ENCODE assay signal across 27 cellular contexts in genomic region chr17:30996481-30996880, GRCh38. TPM values are rescaled to one million over a fixed set of nuclear protein-coding genes. Genes with fewer than 3 reads are reported as not detected.
DNase-seq lines count a peak whose midpoint lies in the region; ATAC-seq, FAIRE-seq and TF ChIP-seq lines count a peak whose summit lies in the region.
"Had no signal": no experiment of that assay in that cellular context is flagged by ENCODE, and none has a peak within 500 bp of the region (broad histone marks: within the 10 kb centered on the region; RNA-seq: fewer than 3 reads in every experiment).

No MANE protein-coding gene starts in this region.

- H2AFZ ChIP-seq in HepG2 (ENCODE audit: low read length) (no peak overlapping the region), mesenchymal stem cell (ENCODE audit: low read depth, low read length) (no peak overlapping the region)
- H2AFZ ChIP-seq: GM23338 had no signal

- H2AK5ac ChIP-seq in mesenchymal stem cell (ENCODE audit: low read length, severe bottlenecking) = no peak overlapping the region

- TF ChIP-seq POLR2A in HepG2 (IDR thresholded peaks at IDR 0.05; ENCODE audit: insufficient read depth in 1 of 2, low read depth in 2 of 2, low read length in 2 of 2) (no peak), right lobe of liver (IDR thresholded peaks at IDR 0.05) (no peak)

- H2BK120ac ChIP-seq in mesenchymal stem cell (ENCODE audit: low read depth, low read length) = no peak overlapping the region

- no peaks in the 10 kb centered on the region for H3K36me3 ChIP-seq in HepG2 (replicated peaks in 1 of 2; ENCODE audit: control insufficient read depth in 1 of 2, insufficient read depth in 2 of 2, low read length in 2 of 2)
- H3K36me3 ChIP-seq in right lobe of liver = peaks cover 0 to 2% (median 0%) of the 10 kb centered on the region in 4 donors
- H3K36me3 ChIP-seq in mesenchymal stem cell (ENCODE audit: control insufficient read depth in 1 of 2, insufficient read depth in 2 of 2, low read depth in 1 of 2, low read length in 2 of 2) = peaks cover 30 to 72% of the 10 kb centered on the region in 2 experiments

- TF ChIP-seq CTCF in HepG2 (CRISPR knock-in tag; IDR thresholded peaks at IDR 0.05) = no peak
- no peak for TF ChIP-seq CTCF in right lobe of liver (IDR thresholded peaks at IDR 0.05)
- TF ChIP-seq CTCF in epithelial cell of proximal tubule (conservative IDR thresholded peaks at IDR 0.05; ENCODE audit: low read depth, low read length) = no peak
- no peak for TF ChIP-seq CTCF in type B pancreatic cell (conservative IDR thresholded peaks at IDR 0.05)

- BruUV-seq in HepG2 (replicated peaks; lab: Mats Ljungman, UMichigan) = no TSS peak

- H3K4me3 Mint-ChIP-seq in type B pancreatic cell = no peak overlapping the region
- H3K4me3 Mint-ChIP-seq: CD8-positive, alpha-beta T cell; GM23338 had no signal

- no peak overlapping the region for H3K18ac ChIP-seq in mesenchymal stem cell (ENCODE audit: low read depth in 1 of 2, low read length in 2 of 2)

- H2BK12ac ChIP-seq in mesenchymal stem cell (ENCODE audit: low read length in 2 of 2) = no peak overlapping the region

- no peaks in the 10 kb centered on the region for H3K4me1 Mint-ChIP-seq in type B pancreatic cell (ENCODE audit: unreplicated experiment)
- H3K4me1 Mint-ChIP-seq: GM23338 had no signal

- H3K4ac ChIP-seq in mesenchymal stem cell (ENCODE audit: low read depth in 1 of 2, low read length in 2 of 2) = no peak overlapping the region

- H3K27ac ChIP-seq in HepG2 (ENCODE audit: extremely low read length, insufficient read depth, low read length) = no peak overlapping the region
- no peak overlapping the region for H3K27ac ChIP-seq in right lobe of liver
- H3K27ac ChIP-seq in mesenchymal stem cell (ENCODE audit: low read length, poor library complexity, severe bottlenecking) = peak overlapping the region; percentile 8
- H3K27ac ChIP-seq: 22Rv1; BLaER1 treated with 17β-estradiol and CSF1 and Interleukin-3, amounts not matched to agents 10 nM and 100 nM; KMS-11; SJSA1 had no signal

- H3K9me3 Mint-ChIP-seq in type B pancreatic cell = no peaks in the 10 kb centered on the region
- H3K9me3 Mint-ChIP-seq: CD8-positive, alpha-beta T cell; GM23338 had no signal

- no peak for DNase-seq in HepG2 (ENCODE audit: low spot score)
- DNase-seq in right lobe of liver = no peak
- peak; percentile 39 for DNase-seq in epithelial cell of proximal tubule (ENCODE audit: low read depth)
- DNase-seq in mesenchymal stem cell = no peak
- DNase-seq in type B pancreatic cell (ENCODE audit: extremely low spot score, unreplicated experiment) = no peak
- DNase-seq in NCI-H1092 (lab: John Stamatoyannopoulos, UW) = no peak
- DNase-seq: CD8-positive, alpha-beta T cell; EL; GF-D8; IMR-90; NCI-H1105 treated with DMSO at 0.1 percent for 48 hours; NCI-H1694; NCI-H2081; NCI-H2171 treated with DMSO at 0.1 percent for 48 hours; NCI-H446; NCI-H526; OCI-M1 had no signal

- H3K23ac ChIP-seq in mesenchymal stem cell (ENCODE audit: low read length in 2 of 2) = no peak overlapping the region

- peak overlapping the region; percentile 36 for H3K27ac Mint-ChIP-seq in type B pancreatic cell
- H3K27ac Mint-ChIP-seq: CD8-positive, alpha-beta T cell; GM23338 had no signal

- no peak overlapping the region for H4K8ac ChIP-seq in mesenchymal stem cell (ENCODE audit: low read length)

- H3K4me2 ChIP-seq in HepG2 (ENCODE audit: low read depth, low read length) (peak overlapping the region; percentile 14; the same call in 1 of the 2 replicates), mesenchymal stem cell (ENCODE audit: low read length, poor library complexity, severe bottlenecking) (no peak overlapping the region)
- H3K4me2 ChIP-seq: BLaER1 treated with 17β-estradiol and CSF1 and Interleukin-3, amounts not matched to agents 10 nM and 100 nM; GM23338; KMS-11 had no signal

- no peak overlapping the region for H2BK15ac ChIP-seq in mesenchymal stem cell (ENCODE audit: low read depth, poor library complexity, severe bottlenecking)

- H3K9ac ChIP-seq in HepG2 (ENCODE audit: insufficient read depth, low read depth, low read length) (no peak overlapping the region), mesenchymal stem cell (ENCODE audit: low read length) (no peak overlapping the region)
- H3K9ac ChIP-seq: BLaER1 treated with 17β-estradiol and CSF1 and Interleukin-3, amounts not matched to agents 10 nM and 100 nM; KMS-11 had no signal

- POLR2A ChIA-PET in HepG2 (lab: Yijun Ruan, JAX) = no interaction called here

- H3K79me1 ChIP-seq in mesenchymal stem cell (replicated peaks; ENCODE audit: low read length, poor library complexity, severe bottlenecking) = peaks cover 2% of the 10 kb centered on the region

- 0% methylated on average over 3 of the region's 3 CpGs for WGBS in HepG2 (ENCODE audit: low lambda C conversion rate)
- 51% methylated on average over 3 of the region's 3 CpGs for WGBS in right lobe of liver (ENCODE audit: insufficient coverage, low coverage, low lambda C conversion rate, missing lambda C conversion rate)
- 98% methylated on average over 2 of the region's 3 CpGs for WGBS in mesenchymal stem cell

- TF ChIP-seq EP300 in HepG2 (IDR thresholded peaks at IDR 0.05; ENCODE audit: low read depth in 2 of 2, low read length in 2 of 2) (no peak), HepG2 (CRISPR knock-in tag; IDR thresholded peaks at IDR 0.05; ENCODE audit: borderline replicate concordance) (no peak)

- H3K4me3 ChIP-seq in HepG2 (replicated peaks in 1 of 3; ENCODE audit: insufficient read depth in 1 of 3, low read depth in 2 of 3, low read length in 3 of 3) (no peak overlapping the region), right lobe of liver (no peak overlapping the region), epithelial cell of proximal tubule (ENCODE audit: low read depth, low read length) (no peak overlapping the region), mesenchymal stem cell (ENCODE audit: insufficient read depth in 1 of 2, low read depth in 1 of 2, low read length in 2 of 2) (no peak overlapping the region)
- H3K4me3 ChIP-seq: BLaER1 treated with 17β-estradiol and CSF1 and Interleukin-3, amounts not matched to agents 10 nM and 100 nM; GM23338; HAP-1; SJSA1 had no signal

- no peak overlapping the region for H2BK5ac ChIP-seq in mesenchymal stem cell (ENCODE audit: low read depth, low read length, poor library complexity, severe bottlenecking)

- FAIRE-seq in HepG2 (lab: Jason Lieb, UNC) = no peak
- FAIRE-seq: HTR-8/SVneo had no signal

- H3K9me3 ChIP-seq in HepG2 (ENCODE audit: low read length) (no peaks in the 10 kb centered on the region), right lobe of liver (no peaks in the 10 kb centered on the region), mesenchymal stem cell (ENCODE audit: control insufficient read depth, low read length) (no peaks in the 10 kb centered on the region)
- H3K9me3 ChIP-seq: BLaER1 treated with 17β-estradiol and CSF1 and Interleukin-3, amounts not matched to agents 10 nM and 100 nM; HAP-1; SJSA1 had no signal

- intact Hi-C loops in HepG2 (cut with micrococcal nuclease; ENCODE audit: unreplicated experiment) = no loop called here
- intact Hi-C loops in right lobe of liver (cut with DNase I) = no loop called here

- H3K4me1 ChIP-seq in HepG2 (ENCODE audit: insufficient read depth, low read length) = peaks cover 7% of the 10 kb centered on the region
- H3K4me1 ChIP-seq in right lobe of liver = no peaks in the 10 kb centered on the region
- peaks cover 3% of the 10 kb centered on the region for H3K4me1 ChIP-seq in mesenchymal stem cell (ENCODE audit: control insufficient read depth, insufficient read depth, low read depth, low read length)
- H3K4me1 ChIP-seq: BLaER1 treated with 17β-estradiol and CSF1 and Interleukin-3, amounts not matched to agents 10 nM and 100 nM; HAP-1; SJSA1 had no signal

- no peaks in the 10 kb centered on the region for H3K27me3 ChIP-seq in HepG2 (ENCODE audit: control insufficient read depth in 1 of 2, insufficient read depth in 2 of 2, low read length in 2 of 2)
- H3K27me3 ChIP-seq in right lobe of liver = no peaks in the 10 kb centered on the region
- no peaks in the 10 kb centered on the region for H3K27me3 ChIP-seq in mesenchymal stem cell (ENCODE audit: control insufficient read depth in 1 of 2, insufficient read depth in 1 of 2, low read length in 2 of 2)
- H3K27me3 ChIP-seq: BLaER1 treated with 17β-estradiol and CSF1 and Interleukin-3, amounts not matched to agents 10 nM and 100 nM; SJSA1 had no signal

- H3K79me2 ChIP-seq in HepG2 (ENCODE audit: insufficient read depth, low read length) = no peaks in the 10 kb centered on the region

- H3K27me3 Mint-ChIP-seq in type B pancreatic cell = no peaks in the 10 kb centered on the region

- in situ Hi-C loops in HepG2 (cut with HindIII; ENCODE audit: extremely low pct_ligation_motif_present, low pct_unique_long_range_greater_than_20kb) = no loop called here

- no peaks in the 10 kb centered on the region for H4K20me1 ChIP-seq in HepG2 (ENCODE audit: insufficient read depth, low read length)

- H3K14ac ChIP-seq in mesenchymal stem cell (ENCODE audit: low read length in 2 of 2) = no peak overlapping the region

- no peak for TF ChIP-seq RAD21 in HepG2 (CRISPR knock-in tag; IDR thresholded peaks at IDR 0.05)

- no peak overlapping the region for H4K91ac ChIP-seq in mesenchymal stem cell (ENCODE audit: low read length)

- peak; percentile 27; the same call in 1 of the 3 replicates for ATAC-seq in HepG2
- ATAC-seq in right lobe of liver = no peak
- ATAC-seq in GM21528 (IDR thresholded peaks at IDR 0.05; ENCODE audit: low FRiP score, unreplicated experiment) = no peak
- ATAC-seq in GM21360 (IDR thresholded peaks at IDR 0.05; ENCODE audit: unreplicated experiment) = no peak
- ATAC-seq: CD8-positive, alpha-beta T cell; GM23338; Right ventricle myocardium inferior had no signal

- peaks cover 28% of the 10 kb centered on the region for H3K36me3 Mint-ChIP-seq in type B pancreatic cell

- CTCF ChIA-PET in HepG2 (lab: Yijun Ruan, JAX; ENCODE audit: low intra/inter-chr PET ratio, low total read pairs) = no interaction called here

RNA-seq across cellular contexts. Expression of gene RNF135, which starts 25.6 kb away (rescaled TPM):
- not detected in 2 replicates for total RNA-seq in HepG2 (2016; rRNA removed; fragmentation: Illumina TruSeq; extraction: Trizol)
- not detected in 2 replicates for total RNA-seq in HepG2 (2016; cell fraction: cytosol; rRNA removed; fragmentation: Illumina TruSeq; extraction: Trizol; ENCODE audit: low read depth)
- not detected in 2 replicates for total RNA-seq in HepG2 (2016; cell fraction: insoluble cytoplasmic fraction; rRNA removed; fragmentation: Illumina TruSeq; extraction: Trizol)
- total RNA-seq in HepG2 (2016; cell fraction: membrane; rRNA removed; fragmentation: Illumina TruSeq; extraction: Trizol) = not detected in 2 replicates
- total RNA-seq in HepG2 (2016; cell fraction: nucleus; rRNA removed; fragmentation: Illumina TruSeq; extraction: Trizol) = not detected in 2 replicates
- not detected in 2 replicates for polyA plus RNA-seq in HepG2 (2011; rRNA removed)
- polyA plus RNA-seq in HepG2 (2011; cell fraction: cytosol; rRNA removed) = not detected in 2 replicates
- polyA plus RNA-seq in HepG2 (2011; cell fraction: nucleus; rRNA removed) = not detected in 2 replicates
- not detected in 2 replicates for polyA plus RNA-seq in HepG2 (2012)
- polyA plus RNA-seq in HepG2 (2016; cell fraction: cytosol; fragmentation: Illumina TruSeq; extraction: Trizol; ENCODE audit: low read depth) = not detected in 2 replicates
- not detected in 2 replicates for polyA plus RNA-seq in HepG2 (2016; cell fraction: insoluble cytoplasmic fraction; fragmentation: Illumina TruSeq; extraction: Trizol; ENCODE audit: low read depth)
- not detected in 2 replicates for polyA plus RNA-seq in HepG2 (2016; cell fraction: membrane; fragmentation: Illumina TruSeq; extraction: Trizol; ENCODE audit: low read depth)
- polyA plus RNA-seq in HepG2 (2016; cell fraction: nucleus; fragmentation: Illumina TruSeq; extraction: Trizol; ENCODE audit: insufficient read depth, low read depth) = not detected in 2 replicates
- 6.9 TPM in 1 of 2 replicates, not detected in the other for polyA minus RNA-seq in HepG2 (2011; rRNA and poly(A)+ RNA removed; ENCODE audit: low replicate concordance)
- polyA minus RNA-seq in HepG2 (2011; cell fraction: cytosol; rRNA and poly(A)+ RNA removed) = 0.53 TPM in 1 of 2 replicates, not detected in the other
- polyA minus RNA-seq in HepG2 (2011; cell fraction: nucleus; rRNA and poly(A)+ RNA removed) = not detected in 2 replicates
- 1 to 10 TPM; 3.7 to 6.1 (median 4.6) TPM for total RNA-seq in right lobe of liver
- total RNA-seq in epithelial cell of proximal tubule = 12.2 and 15.3 TPM in 2 replicates
- polyA plus RNA-seq in mesenchymal stem cell (2013, experiment 1 of 2) = 7.8 TPM
- 7.4 TPM for polyA plus RNA-seq in mesenchymal stem cell (2013, experiment 2 of 2)
- 8.8 and 10.8 TPM in 2 replicates for total RNA-seq in type B pancreatic cell (ENCODE audit: low replicate concordance)
